27 cellular contexts compared by ENCODE assay signal in genomic region chr1:45470306-45470798, GRCh38. TPM values are rescaled to one million over a fixed set of nuclear protein-coding genes. Genes with fewer than 3 reads are reported as not detected.
DNase-seq lines count a peak whose midpoint lies in the region; ATAC-seq and TF ChIP-seq lines count a peak whose summit lies in the region.
"Had no signal": no experiment of that assay in that cellular context is flagged by ENCODE, and none has a peak within 500 bp of the region (broad histone marks: within the 10 kb centered on the region; RNA-seq: fewer than 3 reads in every experiment).

No MANE protein-coding gene starts in this region.

- intact Hi-C loops in esophagus squamous epithelium (cut with DNase I): no loop called here

- H3K36me3 ChIP-seq in KMS-11 (ENCODE audit: insufficient read depth) (no peaks in the 10 kb centered on the region), esophagus squamous epithelium (no peaks in the 10 kb centered on the region)
- H3K36me3 ChIP-seq: BLaER1, breast epithelium, heart right ventricle, MG63, right lobe of liver had no signal

- no peak for TF ChIP-seq POLR2A in esophagus squamous epithelium (IDR thresholded peaks at IDR 0.05)

- no peak overlapping the region for H3K9ac ChIP-seq in KMS-11
- H3K9ac ChIP-seq: BLaER1 had no signal

- H3K27ac Mint-ChIP-seq in stimulated activated memory B cell treated with anti-CD40 and anti-IgM and Interleukin-4, amounts not matched to agents 10 μg/mL and 1 μg/mL and 100 μg/mL, for 72 hours: no peak overlapping the region
- H3K27ac Mint-ChIP-seq: activated CD4-positive, alpha-beta T cell treated with anti-CD3 and anti-CD28 coated beads, Interleukin-2, amount 10 ng/mL, durations not matched to agents 24 days and 14 days; activated naive CD8-positive, alpha-beta T cell treated with anti-CD3 and anti-CD28 coated beads for 36 hours had no signal

- in situ Hi-C loops in KBM-7 (cut with MboI; ENCODE audit: low pct_unique_long_range_greater_than_20kb, low sequenced_read_pairs): no loop called here

- no peak overlapping the region for H3K4me3 Mint-ChIP-seq in stimulated activated memory B cell treated with anti-CD40 and anti-IgM and Interleukin-4, amounts not matched to agents 10 μg/mL and 1 μg/mL and 100 μg/mL, for 72 hours
- H3K4me3 Mint-ChIP-seq: activated CD4-positive, alpha-beta T cell treated with anti-CD3 and anti-CD28 coated beads, Interleukin-2, amount 10 ng/mL, durations not matched to agents 24 days and 14 days; activated naive CD8-positive, alpha-beta T cell treated with anti-CD3 and anti-CD28 coated beads for 36 hours had no signal

- WGBS in esophagus squamous epithelium, 2 donors: 21 to 48% methylated on average over 2 of the region's 2 CpGs

- H3K4me2 ChIP-seq in KMS-11: peak overlapping the region; percentile 37; the same call in 1 of the 2 replicates
- H3K4me2 ChIP-seq: BLaER1 had no signal

- ATAC-seq in GM18868 (IDR thresholded peaks at IDR 0.05; ENCODE audit: unreplicated experiment): peak; percentile 53
- ATAC-seq in HG02642 (IDR thresholded peaks at IDR 0.05; ENCODE audit: poor library complexity, unreplicated experiment): peak; percentile 39
- ATAC-seq in stimulated activated memory B cell treated with anti-CD40 and anti-IgM and Interleukin-4, amounts not matched to agents 10 μg/mL and 1 μg/mL and 100 μg/mL, for 72 hours: peak; percentile 34
- ATAC-seq in HG02870 (IDR thresholded peaks at IDR 0.05; ENCODE audit: unreplicated experiment): no peak
- ATAC-seq: heart right ventricle, K562, left ventricle myocardium superior, right lobe of liver had no signal

- no peaks in the 10 kb centered on the region for H3K36me3 Mint-ChIP-seq in stimulated activated memory B cell treated with anti-CD40 and anti-IgM and Interleukin-4, amounts not matched to agents 10 μg/mL and 1 μg/mL and 100 μg/mL, for 72 hours
- H3K36me3 Mint-ChIP-seq: activated naive CD8-positive, alpha-beta T cell treated with anti-CD3 and anti-CD28 coated beads for 36 hours had no signal

- DNase-seq in KBM-7 (no peak), esophagus squamous epithelium (lab: John Stamatoyannopoulos, UW) (no peak)
- DNase-seq: activated CD4-positive, alpha-beta T cell treated with anti-CD3 and anti-CD28 coated beads, Interleukin-2, amount 10 ng/mL, durations not matched to agents 24 days and 14 days; activated CD8-positive, alpha-beta memory T cell treated with anti-CD3 and anti-CD28 coated beads for 24 hours; activated effector memory CD4-positive, alpha-beta T cell treated with Interleukin-2 at 50 U/mL for 16 hours; activated naive CD8-positive, alpha-beta T cell treated with anti-CD3 and anti-CD28 coated beads for 36 hours; activated T-cell treated with anti-CD3 and anti-CD28 coated beads for 4 hours; anterior cingulate cortex; H7; heart right ventricle; left ventricle myocardium superior; MG63; NCI-H2107; NCI-H345; NCI-H748 treated with DMSO at 0.1 percent for 48 hours; right lobe of liver; SIG-M5; trophoblast cell had no signal

- no peaks in the 10 kb centered on the region for H3K9me3 ChIP-seq in esophagus squamous epithelium
- H3K9me3 ChIP-seq: BLaER1, breast epithelium, heart right ventricle, MG63, right lobe of liver had no signal

- no peaks in the 10 kb centered on the region for H3K27me3 Mint-ChIP-seq in stimulated activated memory B cell treated with anti-CD40 and anti-IgM and Interleukin-4, amounts not matched to agents 10 μg/mL and 1 μg/mL and 100 μg/mL, for 72 hours
- H3K27me3 Mint-ChIP-seq: activated CD4-positive, alpha-beta T cell treated with anti-CD3 and anti-CD28 coated beads, Interleukin-2, amount 10 ng/mL, durations not matched to agents 24 days and 14 days; activated naive CD8-positive, alpha-beta T cell treated with anti-CD3 and anti-CD28 coated beads for 36 hours had no signal

- H3K27me3 ChIP-seq in KMS-11 (ENCODE audit: insufficient read depth, low read depth) (no peaks in the 10 kb centered on the region), esophagus squamous epithelium (no peaks in the 10 kb centered on the region)
- H3K27me3 ChIP-seq: BLaER1, breast epithelium, heart right ventricle, MG63, right lobe of liver had no signal

- peaks cover 34% of the 10 kb centered on the region for H3K4me1 ChIP-seq in KMS-11 (ENCODE audit: low read depth, poor library complexity, severe bottlenecking)
- no peaks in the 10 kb centered on the region for H3K4me1 ChIP-seq in esophagus squamous epithelium
- H3K4me1 ChIP-seq: breast epithelium, heart right ventricle, right lobe of liver had no signal

- no peak overlapping the region for H3K4me3 ChIP-seq in KMS-11 (IDR thresholded peaks at IDR 0.05; ENCODE audit: insufficient read depth, low read depth, low read length)
- H3K4me3 ChIP-seq in esophagus squamous epithelium: no peak overlapping the region
- H3K4me3 ChIP-seq: BLaER1, breast epithelium, heart right ventricle, K562, MG63, right lobe of liver had no signal

- no peaks in the 10 kb centered on the region for H3K9me3 Mint-ChIP-seq in stimulated activated memory B cell treated with anti-CD40 and anti-IgM and Interleukin-4, amounts not matched to agents 10 μg/mL and 1 μg/mL and 100 μg/mL, for 72 hours
- H3K9me3 Mint-ChIP-seq: activated CD4-positive, alpha-beta T cell treated with anti-CD3 and anti-CD28 coated beads, Interleukin-2, amount 10 ng/mL, durations not matched to agents 24 days and 14 days; activated naive CD8-positive, alpha-beta T cell treated with anti-CD3 and anti-CD28 coated beads for 36 hours had no signal

- no peak for TF ChIP-seq CTCF in KMS-11 (conservative IDR thresholded peaks at IDR 0.05; ENCODE audit: low read depth, low read length)
- TF ChIP-seq CTCF in esophagus squamous epithelium (IDR thresholded peaks at IDR 0.05): no peak

- H3K4me1 Mint-ChIP-seq in stimulated activated memory B cell treated with anti-CD40 and anti-IgM and Interleukin-4, amounts not matched to agents 10 μg/mL and 1 μg/mL and 100 μg/mL, for 72 hours: peaks cover 49% of the 10 kb centered on the region
- H3K4me1 Mint-ChIP-seq: activated CD4-positive, alpha-beta T cell treated with anti-CD3 and anti-CD28 coated beads, Interleukin-2, amount 10 ng/mL, durations not matched to agents 24 days and 14 days had no signal

- H4K20me1 ChIP-seq in KMS-11 (ENCODE audit: insufficient read depth): no peaks in the 10 kb centered on the region
- H4K20me1 ChIP-seq: BLaER1 had no signal

- H3K27ac ChIP-seq in KMS-11: no peak overlapping the region; the same call in 1 of the 2 replicates
- H3K27ac ChIP-seq in esophagus squamous epithelium: no peak overlapping the region
- H3K27ac ChIP-seq: BLaER1, breast epithelium, heart right ventricle, right lobe of liver, VCaP had no signal

- no peak overlapping the region for H2AFZ ChIP-seq in KMS-11 (ENCODE audit: low read depth)

- no peaks in the 10 kb centered on the region for H3K79me2 ChIP-seq in KMS-11 (ENCODE audit: insufficient read depth, low read depth)

RNA-seq across cellular contexts. Expression of gene TESK2, which starts 20.6 kb away (rescaled TPM):
- total RNA-seq in esophagus squamous epithelium: 1 to 10 TPM; 4.2 to 8.4 (median 5.9) TPM

RNA-seq across cellular contexts. Expression of gene CCDC163, which starts 29.5 kb away (rescaled TPM):
- total RNA-seq in esophagus squamous epithelium: 1 to 10 TPM in 1 of 4 donors, under 1 TPM in 2, not detected in 1; 0.15 to 1.1 (median 0.76) TPM

RNA-seq across cellular contexts. Expression of gene MMACHC, which starts 29.7 kb away (rescaled TPM):
- total RNA-seq in esophagus squamous epithelium: 1 to 10 TPM; 1.1 to 2.1 (median 1.8) TPM

RNA-seq across cellular contexts. Expression of gene PRDX1, which starts 51.3 kb away (rescaled TPM):
- 1,000 to 10,000 TPM in 3 of 4 donors, 100 to 1,000 TPM in 1; 531 to 1,461 (median 1,071) TPM for total RNA-seq in esophagus squamous epithelium
